In genomic region chr5:150509992-150510391, GRCh38 we compare ENCODE assay signal across 18 cellular contexts. TPM values are rescaled to one million over a fixed set of nuclear protein-coding genes. Genes with fewer than 3 reads are reported as not detected.
DNase-seq lines count a peak whose midpoint lies in the region; ATAC-seq and TF ChIP-seq lines count a peak whose summit lies in the region.
"Had no signal": no experiment of that assay in that cellular context is flagged by ENCODE, and none has a peak within 500 bp of the region (broad histone marks: within the 10 kb centered on the region; RNA-seq: fewer than 3 reads in every experiment).

No MANE protein-coding gene starts in this region.

- peak overlapping the region; percentile 91 to 94 (median 92) for H3K27ac Mint-ChIP-seq in nephron
- H3K27ac Mint-ChIP-seq: activated CD8-positive, alpha-beta T cell treated with anti-CD3 and anti-CD28 coated beads, Interleukin-2, amount 10 ng/mL, durations not matched to agents 7 days and 5 days; CD8-positive, alpha-beta T cell; stimulated activated naive B cell treated with anti-CD40 and anti-IgM and Interleukin-4, amounts not matched to agents 10 μg/mL and 1 μg/mL and 100 μg/mL, for 72 hours had no signal

- ATAC-seq in GM21723 (IDR thresholded peaks at IDR 0.05; ENCODE audit: unreplicated experiment) (no peak), HG02885 (IDR thresholded peaks at IDR 0.05; ENCODE audit: poor library complexity, unreplicated experiment) (no peak)
- ATAC-seq: activated CD8-positive, alpha-beta T cell treated with anti-CD3 and anti-CD28 coated beads, Interleukin-2, amount 10 ng/mL, durations not matched to agents 7 days and 5 days; CD8-positive, alpha-beta T cell; PC-3; stimulated activated naive B cell treated with anti-CD40 and anti-IgM and Interleukin-4, amounts not matched to agents 10 μg/mL and 1 μg/mL and 100 μg/mL, for 72 hours had no signal

- intact Hi-C loops in testis (cut with DNase I; ENCODE audit: low total_unique reads) = no loop called here

- H3K27me3 Mint-ChIP-seq in nephron (ENCODE audit: low read depth) = no peaks in the 10 kb centered on the region
- H3K27me3 Mint-ChIP-seq: central memory CD8-positive, alpha-beta T cell; stimulated activated naive B cell treated with anti-CD40 and anti-IgM and Interleukin-4, amounts not matched to agents 10 μg/mL and 1 μg/mL and 100 μg/mL, for 72 hours had no signal

- H3K4me3 Mint-ChIP-seq in nephron = no peak overlapping the region
- H3K4me3 Mint-ChIP-seq: activated CD8-positive, alpha-beta T cell treated with anti-CD3 and anti-CD28 coated beads, Interleukin-2, amount 10 ng/mL, durations not matched to agents 7 days and 5 days; CD8-positive, alpha-beta T cell; central memory CD8-positive, alpha-beta T cell; HFFc6; stimulated activated naive B cell treated with anti-CD40 and anti-IgM and Interleukin-4, amounts not matched to agents 10 μg/mL and 1 μg/mL and 100 μg/mL, for 72 hours had no signal

- no peaks in the 10 kb centered on the region for H3K36me3 ChIP-seq in SK-N-MC (ENCODE audit: insufficient read depth, low read length)
- H3K36me3 ChIP-seq in testis (ENCODE audit: low read depth, missing control alignments) = no peaks in the 10 kb centered on the region

- H3K4me1 Mint-ChIP-seq in nephron = peaks cover 55% of the 10 kb centered on the region
- H3K4me1 Mint-ChIP-seq: central memory CD8-positive, alpha-beta T cell had no signal

- H3K27me3 ChIP-seq in testis = no peaks in the 10 kb centered on the region

- no peaks in the 10 kb centered on the region for H3K36me3 Mint-ChIP-seq in nephron (ENCODE audit: low read depth)
- H3K36me3 Mint-ChIP-seq: CD8-positive, alpha-beta T cell; stimulated activated naive B cell treated with anti-CD40 and anti-IgM and Interleukin-4, amounts not matched to agents 10 μg/mL and 1 μg/mL and 100 μg/mL, for 72 hours had no signal

- H3K9me3 Mint-ChIP-seq in nephron = no peaks in the 10 kb centered on the region
- H3K9me3 Mint-ChIP-seq: CD8-positive, alpha-beta T cell; central memory CD8-positive, alpha-beta T cell; HFFc6; stimulated activated naive B cell treated with anti-CD40 and anti-IgM and Interleukin-4, amounts not matched to agents 10 μg/mL and 1 μg/mL and 100 μg/mL, for 72 hours had no signal

- TF ChIP-seq CTCF in nephron (IDR thresholded peaks at IDR 0.05; ENCODE audit: unreplicated experiment in 3 of 3) (no peak), testis (IDR thresholded peaks at IDR 0.05) (no peak)

- WGBS in testis, 2 donors = 83 to 84% methylated on average over 7 of the region's 7 CpGs

- H3K4me1 ChIP-seq in testis = peaks cover 84% of the 10 kb centered on the region

- DNase-seq in SK-N-MC (ENCODE audit: low read depth, low spot score) (no peak), epithelial cell of prostate (ENCODE audit: low read depth, low spot score) (no peak), testis (no peak), SW480 (ENCODE audit: low spot score) (no peak), retina (no peak)
- DNase-seq: activated CD8-positive, alpha-beta T cell treated with anti-CD3 and anti-CD28 coated beads, Interleukin-2, amount 10 ng/mL, durations not matched to agents 7 days and 5 days; activated naive CD4-positive, alpha-beta T cell; CD8-positive, alpha-beta T cell; HFFc6; NCI-H1048; NCI-H446 treated with DMSO at 0.1 percent for 48 hours; PC-3; stimulated activated CD4-positive, alpha-beta T cell treated with anti-CD3 and anti-CD28 coated beads, Interleukin-1b, Interleukin-23, amount 100 ng/mL, for 48 hours; stimulated activated naive B cell treated with anti-CD40 and anti-IgM and Interleukin-4, amounts not matched to agents 10 μg/mL and 1 μg/mL and 100 μg/mL, for 72 hours had no signal

- H3K9me3 ChIP-seq in SK-N-MC (ENCODE audit: low read depth, low read length) = no peaks in the 10 kb centered on the region
- H3K9me3 ChIP-seq in testis = no peaks in the 10 kb centered on the region

- H3K4me3 ChIP-seq in SK-N-MC = no peak overlapping the region
- H3K4me3 ChIP-seq in testis = no peak overlapping the region

- H3K27ac ChIP-seq in SK-N-MC (peak overlapping the region; percentile 46; the same call in 1 of the 2 replicates), epithelial cell of prostate (peak overlapping the region; percentile 72), testis (peak overlapping the region; percentile 18 to 50)

- no peak for TF ChIP-seq POLR2A in testis (IDR thresholded peaks at IDR 0.05)

- no peak overlapping the region for H3K9ac ChIP-seq in SK-N-MC (ENCODE audit: insufficient read length)

RNA-seq across cellular contexts. Expression of gene NDST1, which starts 2.1 kb away (rescaled TPM):
- total RNA-seq in testis = 100 to 1,000 TPM; 167 to 174 TPM
- polyA plus RNA-seq in testis (ENCODE audit: insufficient read depth, low read depth, low replicate concordance) = 55.0 TPM
